In genomic region chr1:207514890-207515289, GRCh38 we compare ENCODE assay signal across 27 cellular contexts. TPM values are rescaled to one million over a fixed set of nuclear protein-coding genes. Genes with fewer than 3 reads are reported as not detected.
"Had no signal": no experiment of that assay in that cellular context is flagged by ENCODE, and none has a peak within 500 bp of the region (broad histone marks: within the 10 kb centered on the region; RNA-seq: fewer than 3 reads in every experiment).

No MANE protein-coding gene starts in this region.

- H3K27ac ChIP-seq: colonic mucosa, esophagus muscularis mucosa, foreskin keratinocyte, heart right ventricle, lower lobe of right lung, psoas muscle, sigmoid colon, spleen, testis, tibial artery had no signal

- H3K4me1 ChIP-seq: colonic mucosa, esophagus muscularis mucosa, foreskin keratinocyte, heart right ventricle, lower lobe of right lung, psoas muscle, sigmoid colon, spleen, testis, tibial artery had no signal

- ATAC-seq: foreskin keratinocyte; heart right ventricle; left ventricle myocardium superior; lower lobe of right lung; naive thymus-derived CD8-positive, alpha-beta T cell; psoas muscle; right cardiac atrium; stimulated activated memory B cell treated with anti-CD40 and anti-IgM and Interleukin-4, amounts not matched to agents 10 μg/mL and 1 μg/mL and 100 μg/mL, for 72 hours; stimulated activated naive CD8-positive, alpha-beta T cell treated with anti-CD3 and anti-CD28 coated beads, Interleukin-15, Interleukin-2, amounts not matched to agents 100 U/mL and 50 U/mL, for 24 hours had no signal

- DNase-seq: colonic mucosa; effector CD8-positive, alpha-beta T cell; endodermal cell; foreskin keratinocyte; glutamatergic neuron; heart right ventricle; hippocampal formation; islet precursor cell; left ventricle myocardium superior; lower lobe of right lung; naive thymus-derived CD8-positive, alpha-beta T cell; nephron progenitor cell; nucleus accumbens; posterior cingulate gyrus; psoas muscle; right cardiac atrium; sigmoid colon; spleen; stimulated activated CD4-positive, alpha-beta T cell treated with anti-CD3 and anti-CD28 coated beads, Interleukin-4, amount 100 ng/mL, for 4 hours; stimulated activated naive CD8-positive, alpha-beta T cell treated with anti-CD3 and anti-CD28 coated beads, Interleukin-15, Interleukin-2, amounts not matched to agents 100 U/mL and 50 U/mL, for 24 hours; substantia nigra; testis; tibial artery had no signal

- H3K4me3 ChIP-seq: colonic mucosa, esophagus muscularis mucosa, heart right ventricle, lower lobe of right lung, psoas muscle, sigmoid colon, spleen, testis, tibial artery had no signal

- FAIRE-seq: endothelial cell of umbilical vein had no signal

- H3K9me3 ChIP-seq: colonic mucosa, esophagus muscularis mucosa, lower lobe of right lung, psoas muscle, spleen, testis, tibial artery had no signal

- H3K36me3 ChIP-seq: colonic mucosa, esophagus muscularis mucosa, lower lobe of right lung, sigmoid colon, tibial artery had no signal

- H3K27me3 ChIP-seq: colonic mucosa, esophagus muscularis mucosa, sigmoid colon, spleen, testis had no signal

RNA-seq across cellular contexts. Expression of gene CR1, which starts 18.9 kb away (rescaled TPM):
- polyA plus RNA-seq: endothelial cell of umbilical vein, fibroblast of lung, foreskin keratinocyte had no signal
